Comparison of ENCODE assay signal across 8 cellular contexts in genomic region chr19:44770550-44771257, GRCh38. TPM values are rescaled to one million over a fixed set of nuclear protein-coding genes. Genes with fewer than 3 reads are reported as not detected.
DNase-seq lines count a peak whose midpoint lies in the region; ATAC-seq, FAIRE-seq and TF ChIP-seq lines count a peak whose summit lies in the region.

No MANE protein-coding gene starts in this region.

- H3K27ac Mint-ChIP-seq in activated CD8-positive, alpha-beta memory T cell treated with anti-CD3 and anti-CD28 coated beads, Interleukin-2, amount 10 ng/mL, durations not matched to agents 7 days and 5 days = peak overlapping the region; percentile 82

- H3K27me3 Mint-ChIP-seq in activated CD8-positive, alpha-beta memory T cell treated with anti-CD3 and anti-CD28 coated beads, Interleukin-2, amount 10 ng/mL, durations not matched to agents 7 days and 5 days = peaks cover 11% of the 10 kb centered on the region

- CTCF ChIA-PET in activated CD8-positive, alpha-beta memory T cell treated with anti-CD3 and anti-CD28 coated beads, Interleukin-2, amount 10 ng/mL, durations not matched to agents 7 days and 5 days (lab: Charles Lee) = interaction anchor here (0.5 to 15.3 kb wide), 39 partner anchors 9 to 249 kb away, joined by 3 to 406 read pairs (median 4); partner anchors contain the start of genes BCL3, CEACAM16, CEACAM19 and NECTIN2

- H3K9me3 ChIP-seq in NT2/D1 (ENCODE audit: insufficient read depth, low read length) (no peaks in the 10 kb centered on the region), mucosa of descending colon (no peaks in the 10 kb centered on the region)

- ATAC-seq in GM21526 (IDR thresholded peaks at IDR 0.05; ENCODE audit: low FRiP score, unreplicated experiment) = peak; percentile 97
- ATAC-seq in activated CD8-positive, alpha-beta memory T cell treated with anti-CD3 and anti-CD28 coated beads, Interleukin-2, amount 10 ng/mL, durations not matched to agents 7 days and 5 days = peak; percentile 100
- peak; percentile 99 for ATAC-seq in mucosa of descending colon

- H3K4me1 Mint-ChIP-seq in activated CD8-positive, alpha-beta memory T cell treated with anti-CD3 and anti-CD28 coated beads, Interleukin-2, amount 10 ng/mL, durations not matched to agents 7 days and 5 days = peaks cover 43% of the 10 kb centered on the region

- H3K36me3 ChIP-seq in NT2/D1 (ENCODE audit: insufficient read depth, insufficient read length, low read length) = no peaks in the 10 kb centered on the region
- no peaks in the 10 kb centered on the region for H3K36me3 ChIP-seq in mucosa of descending colon (ENCODE audit: low read depth)

- peak; percentile 95 for DNase-seq in D721Med (ENCODE audit: insufficient read length, low spot score)
- peak; percentile 93 for DNase-seq in HuH-7 (ENCODE audit: low spot score)
- peak; percentile 91 for DNase-seq in NT2/D1 (ENCODE audit: low read depth, low spot score)
- DNase-seq in activated CD8-positive, alpha-beta memory T cell treated with anti-CD3 and anti-CD28 coated beads, Interleukin-2, amount 10 ng/mL, durations not matched to agents 7 days and 5 days = peak; percentile 99
- DNase-seq in mucosa of descending colon = peak; percentile 98 to 99 (median 99)
- peak; percentile 93 to 98 for DNase-seq in stimulated activated CD8-positive, alpha-beta memory T cell treated with anti-CD3 and anti-CD28 coated beads, Interleukin-4, amount 100 ng/mL, for 4 hours (ENCODE audit: low read depth in 2 of 2, low spot score in 1 of 2)

- H3K4me3 Mint-ChIP-seq in activated CD8-positive, alpha-beta memory T cell treated with anti-CD3 and anti-CD28 coated beads, Interleukin-2, amount 10 ng/mL, durations not matched to agents 7 days and 5 days = peak overlapping the region; percentile 48

- H3K4me3 ChIP-seq in NT2/D1 (ENCODE audit: insufficient read length, low read depth) (no peak overlapping the region), mucosa of descending colon (no peak overlapping the region)

- H3K4me1 ChIP-seq in NT2/D1 (ENCODE audit: insufficient read depth, insufficient read length) = no peaks in the 10 kb centered on the region
- peaks cover 16% of the 10 kb centered on the region for H3K4me1 ChIP-seq in mucosa of descending colon (ENCODE audit: low read depth)

- TF ChIP-seq CTCF in D721Med (IDR thresholded peaks at IDR 0.05; ENCODE audit: insufficient read depth, missing control alignments) (peak; percentile 77), mucosa of descending colon (IDR thresholded peaks at IDR 0.05) (peak; percentile 79)

- no peak overlapping the region for H3K9ac ChIP-seq in NT2/D1 (ENCODE audit: insufficient read length, low read depth)

- FAIRE-seq in D721Med (lab: Jason Lieb, UNC) (no peak), endometrium (lab: Jason Lieb, UNC) (peak; percentile 50)

- peaks cover 5% of the 10 kb centered on the region for H3K9me3 Mint-ChIP-seq in activated CD8-positive, alpha-beta memory T cell treated with anti-CD3 and anti-CD28 coated beads, Interleukin-2, amount 10 ng/mL, durations not matched to agents 7 days and 5 days (ENCODE audit: low read depth)

- intact Hi-C loops in mucosa of descending colon (cut with DNase I, micrococcal nuclease) = loop anchor here (2.0 to 5.0 kb wide), 2 partner anchors 48 kb away; no protein-coding TSS in a partner anchor

- no peaks in the 10 kb centered on the region for H3K27me3 ChIP-seq in NT2/D1 (ENCODE audit: insufficient read depth, insufficient read length)

- H3K36me3 Mint-ChIP-seq in activated CD8-positive, alpha-beta memory T cell treated with anti-CD3 and anti-CD28 coated beads, Interleukin-2, amount 10 ng/mL, durations not matched to agents 7 days and 5 days = peaks cover 8% of the 10 kb centered on the region

RNA-seq across cellular contexts. Expression of gene CBLC, which starts 7.0 kb away (rescaled TPM):
- not detected for total RNA-seq in activated CD8-positive, alpha-beta memory T cell treated with anti-CD3 and anti-CD28 coated beads, Interleukin-2, amount 10 ng/mL, durations not matched to agents 7 days and 5 days
- 10 to 100 TPM; 36.5 to 92.6 (median 59.1) TPM for total RNA-seq in mucosa of descending colon

RNA-seq across cellular contexts. Expression of gene BCL3, which starts 22.2 kb away (rescaled TPM):
- 10 to 100 TPM; 56.3 to 60.3 TPM for total RNA-seq in activated CD8-positive, alpha-beta memory T cell treated with anti-CD3 and anti-CD28 coated beads, Interleukin-2, amount 10 ng/mL, durations not matched to agents 7 days and 5 days
- 100 to 1,000 TPM in 1 of 3 donors, 10 to 100 TPM in 2; 78.9 to 145 (median 90.6) TPM for total RNA-seq in mucosa of descending colon

RNA-seq across cellular contexts. Expression of gene BCAM, which starts 38.2 kb away (rescaled TPM):
- not detected for total RNA-seq in activated CD8-positive, alpha-beta memory T cell treated with anti-CD3 and anti-CD28 coated beads, Interleukin-2, amount 10 ng/mL, durations not matched to agents 7 days and 5 days
- total RNA-seq in mucosa of descending colon = 10 to 100 TPM; 16.3 to 25.1 (median 20.3) TPM

Comparison
In these comparisons a context has a peak if more than half of its experiments do, and no peak if none do; other contexts are left out.
1. RNA of gene CBLC, which starts 7.0 kb away (total RNA-seq): 36.5 to 92.6 TPM in mucosa of descending colon; not detected in activated CD8-positive, alpha-beta memory T cell treated with anti-CD3 and anti-CD28 coated beads, Interleukin-2, amount 10 ng/mL, durations not matched to agents 7 days and 5 days; every median in the first group is over 10 times any median in the second.
2. RNA of gene BCAM, which starts 38.2 kb away (total RNA-seq): 16.3 to 25.1 TPM in mucosa of descending colon; not detected in activated CD8-positive, alpha-beta memory T cell treated with anti-CD3 and anti-CD28 coated beads, Interleukin-2, amount 10 ng/mL, durations not matched to agents 7 days and 5 days; every median in the first group is over 10 times any median in the second.
3. Peak in every context shown above with its lines, with median percentiles within 50 percentile points of each other: DNase-seq and ATAC-seq.